ENCODE assay signal across 24 cellular contexts in genomic region chr1:237250055-237250454, GRCh38.
"Had no signal": no experiment of that assay in that cellular context is flagged by ENCODE, and none has a peak within 500 bp of the region (broad histone marks: within the 10 kb centered on the region; RNA-seq: fewer than 3 reads in every experiment).

No MANE protein-coding gene starts in this region.

- H3K36me3 ChIP-seq: gastrocnemius medialis, sigmoid colon, spleen, stomach, thyroid gland, vagina had no signal

- H3K27ac ChIP-seq: epithelial cell of prostate, gastrocnemius medialis, parathyroid adenoma, sigmoid colon, spleen, stomach, thyroid gland, vagina had no signal

- DNase-seq: effector CD8-positive, alpha-beta T cell; endodermal cell; foreskin fibroblast; gastrocnemius medialis; head of caudate nucleus; hippocampal formation; immature natural killer cell; islet precursor cell; kidney glomerular epithelial cell; mesenchymal stem cell; mucosa of descending colon; naive B cell; sigmoid colon; spleen; stimulated activated CD4-positive, alpha-beta T cell treated with anti-CD3 and anti-CD28 coated beads, Interleukin-4, amount 100 ng/mL, for 4 hours; stimulated activated naive B cell treated with anti-CD40 and anti-IgM and Interleukin-4, amounts not matched to agents 10 μg/mL and 1 μg/mL and 100 μg/mL, for 72 hours; stomach; thyroid gland; trophoblast cell had no signal

- H3K9ac ChIP-seq: parathyroid adenoma had no signal

- H3K9me3 ChIP-seq: gastrocnemius medialis, mucosa of descending colon, sigmoid colon, spleen, stomach, thyroid gland, vagina had no signal

- H3K79me2 ChIP-seq: parathyroid adenoma had no signal

- H3K4me1 ChIP-seq: gastrocnemius medialis, parathyroid adenoma, spleen, vagina had no signal

- H3K27me3 ChIP-seq: gastrocnemius medialis, sigmoid colon, spleen, stomach, thyroid gland, vagina had no signal

- ATAC-seq: esophagus mucosa; gastrocnemius medialis; mucosa of descending colon; natural killer cell treated with Interleukin-12 subunit alpha and Interleukin-12 subunit beta and Interleukin-15 and Interleukin-18, amount 100 ng/mL, for 72 hours; stimulated activated naive B cell treated with anti-CD40 and anti-IgM and Interleukin-4, amounts not matched to agents 10 μg/mL and 1 μg/mL and 100 μg/mL, for 72 hours had no signal

- H2AFZ ChIP-seq: parathyroid adenoma had no signal

- H3K4me3 ChIP-seq: gastrocnemius medialis, mucosa of descending colon, sigmoid colon, spleen, stomach, thyroid gland, vagina had no signal
